ENCODE assay signal across 14 cellular contexts in genomic region chr17:64331946-64332493, GRCh38. TPM values are rescaled to one million over a fixed set of nuclear protein-coding genes. Genes with fewer than 3 reads are reported as not detected.
A peak's percentile ranks its signal among the peaks of the same experiment; 100 is the strongest.
DNase-seq lines count a peak whose midpoint lies in the region; ATAC-seq and TF ChIP-seq lines count a peak whose summit lies in the region.
"Had no signal": no experiment of that assay in that cellular context is flagged by ENCODE, and none has a peak within 500 bp of the region (broad histone marks: within the 10 kb centered on the region; RNA-seq: fewer than 3 reads in every experiment).

No MANE protein-coding gene starts in this region.

- peaks cover 19 to 83% (median 68%) of the 10 kb centered on the region in 3 donors for H3K4me1 ChIP-seq in esophagus squamous epithelium
- H3K4me1 ChIP-seq in effector memory CD4-positive, alpha-beta T cell (ENCODE audit: control insufficient read depth, insufficient read depth, low read length, poor library complexity, severe bottlenecking), result no peaks in the 10 kb centered on the region

- no peaks in the 10 kb centered on the region for H3K9me3 ChIP-seq in esophagus squamous epithelium
- no peaks in the 10 kb centered on the region for H3K9me3 ChIP-seq in effector memory CD4-positive, alpha-beta T cell (ENCODE audit: control insufficient read depth, low read length)

- H3K36me3 Mint-ChIP-seq in CD14-positive monocyte, result peaks cover 46 to 52% of the 10 kb centered on the region in 2 donors
- peaks cover 0 to 69% (median 0%) of the 10 kb centered on the region in 3 donors for H3K36me3 Mint-ChIP-seq in naive thymus-derived CD8-positive, alpha-beta T cell
- H3K36me3 Mint-ChIP-seq in activated T-helper 2 cell treated with anti-CD3 and anti-CD28 coated beads, Interferon-gamma antibody, Interleukin-2, Interleukin-4, amounts not matched to agents 10 μg/mL and 5 μg/mL and 100 μg/mL, durations not matched to agents 14 hours and 24 hours and 36 hours (ENCODE audit: low read depth), result no peaks in the 10 kb centered on the region
- H3K36me3 Mint-ChIP-seq in WTC11, result no peaks in the 10 kb centered on the region

- no peak for TF ChIP-seq POLR2A in esophagus squamous epithelium (IDR thresholded peaks at IDR 0.05)

- H3K9me3 Mint-ChIP-seq in CD14-positive monocyte (no peaks in the 10 kb centered on the region), WTC11 (no peaks in the 10 kb centered on the region)
- no peaks in the 10 kb centered on the region for H3K9me3 Mint-ChIP-seq in naive thymus-derived CD8-positive, alpha-beta T cell
- H3K9me3 Mint-ChIP-seq in activated T-helper 2 cell treated with anti-CD3 and anti-CD28 coated beads, Interferon-gamma antibody, Interleukin-2, Interleukin-4, amounts not matched to agents 10 μg/mL and 5 μg/mL and 100 μg/mL, durations not matched to agents 14 hours and 24 hours and 36 hours, result no peaks in the 10 kb centered on the region

- H3K4me3 ChIP-seq in esophagus squamous epithelium, result no peak overlapping the region
- no peak overlapping the region for H3K4me3 ChIP-seq in effector memory CD4-positive, alpha-beta T cell (ENCODE audit: insufficient read depth, low read depth, low read length, poor library complexity, severe bottlenecking)

- POLR2A ChIA-PET in naive thymus-derived CD8-positive, alpha-beta T cell (lab: Charles Lee), result interaction anchor here (0.9 kb wide), 1 partner anchor 165 kb away, joined by 3 read pairs; the partner anchor contains the start of gene POLG2
- POLR2A ChIA-PET in WTC11 (lab: Charles Lee), result no interaction called here

- H3K36me3 ChIP-seq in esophagus squamous epithelium, result no peaks in the 10 kb centered on the region
- H3K36me3 ChIP-seq in effector memory CD4-positive, alpha-beta T cell (ENCODE audit: control insufficient read depth, insufficient read depth, low read length), result no peaks in the 10 kb centered on the region

- CTCF ChIA-PET in WTC11 (lab: Charles Lee), result interaction anchor here (0.9 kb wide), 1 partner anchor 88 kb away, joined by 3 read pairs; no protein-coding TSS in a partner anchor

- H3K4me3 Mint-ChIP-seq in CD14-positive monocyte, result peak overlapping the region in 1 of 2 donors; percentile 39
- H3K4me3 Mint-ChIP-seq in naive thymus-derived CD8-positive, alpha-beta T cell, result no peak overlapping the region
- H3K4me3 Mint-ChIP-seq in activated T-helper 2 cell treated with anti-CD3 and anti-CD28 coated beads, Interferon-gamma antibody, Interleukin-2, Interleukin-4, amounts not matched to agents 10 μg/mL and 5 μg/mL and 100 μg/mL, durations not matched to agents 14 hours and 24 hours and 36 hours (ENCODE audit: low read depth), result no peak overlapping the region
- no peak overlapping the region for H3K4me3 Mint-ChIP-seq in WTC11

- no peak for TF ChIP-seq CTCF in CD14-positive monocyte (IDR thresholded peaks at IDR 0.05)
- no peak for TF ChIP-seq CTCF in esophagus squamous epithelium (IDR thresholded peaks at IDR 0.05)
- no peak for TF ChIP-seq CTCF in WTC11 (IDR thresholded peaks at IDR 0.05)

- intact Hi-C loops in CD14-positive monocyte (cut with micrococcal nuclease) (no loop called here), esophagus squamous epithelium (cut with DNase I) (no loop called here)
- intact Hi-C loops in activated T-helper 2 cell treated with anti-CD3 and anti-CD28 coated beads, Interferon-gamma antibody, Interleukin-2, Interleukin-4, amounts not matched to agents 10 μg/mL and 5 μg/mL and 100 μg/mL, durations not matched to agents 14 hours and 24 hours and 36 hours (cut with micrococcal nuclease), result no loop called here

- H3K27ac ChIP-seq in esophagus squamous epithelium, result peak overlapping the region in 3 of 4 donors; percentile 19 to 76 (median 57)
- H3K27ac ChIP-seq in effector memory CD4-positive, alpha-beta T cell (ENCODE audit: insufficient read depth, low read length, poor library complexity, severe bottlenecking), result no peak overlapping the region
- H3K27ac ChIP-seq: epithelial cell of prostate had no signal

- DNase-seq in CD14-positive monocyte (ENCODE audit: low spot score), result peak; percentile 95
- peak; percentile 58 for DNase-seq in OCI-M1 (lab: John Stamatoyannopoulos, UW)
- DNase-seq in esophagus squamous epithelium (lab: John Stamatoyannopoulos, UW), result no peak
- DNase-seq in naive thymus-derived CD8-positive, alpha-beta T cell, result no peak
- DNase-seq in effector memory CD4-positive, alpha-beta T cell, result no peak
- DNase-seq in activated T-helper 2 cell treated with anti-CD3 and anti-CD28 coated beads, Interferon-gamma antibody, Interleukin-2, Interleukin-4, amounts not matched to agents 10 μg/mL and 5 μg/mL and 100 μg/mL, durations not matched to agents 14 hours and 24 hours and 36 hours (ENCODE audit: low spot score), result no peak
- DNase-seq in WTC11 (ENCODE audit: low spot score), result no peak
- DNase-seq: NCI-H1694; stimulated activated naive CD4-positive, alpha-beta T cell; T1000 had no signal

- H3K27ac Mint-ChIP-seq in CD14-positive monocyte, result peak overlapping the region; percentile 87 to 99 (median 97)
- peak overlapping the region in 8 of 10 donors; percentile 11 to 79 (median 62) for H3K27ac Mint-ChIP-seq in naive thymus-derived CD8-positive, alpha-beta T cell
- no peak overlapping the region for H3K27ac Mint-ChIP-seq in activated T-helper 2 cell treated with anti-CD3 and anti-CD28 coated beads, Interferon-gamma antibody, Interleukin-2, Interleukin-4, amounts not matched to agents 10 μg/mL and 5 μg/mL and 100 μg/mL, durations not matched to agents 14 hours and 24 hours and 36 hours
- no peak overlapping the region for H3K27ac Mint-ChIP-seq in WTC11

- no peak for ATAC-seq in naive thymus-derived CD8-positive, alpha-beta T cell
- no peak for ATAC-seq in activated CD4-positive, CD25-positive, alpha-beta regulatory T cell treated with anti-CD3 and anti-CD28 coated beads, Interleukin-2, amount 50 U/mL, for 24 hours
- ATAC-seq in WTC11, result no peak

- peaks cover 0 to 2% (median 1%) of the 10 kb centered on the region in 3 donors for H3K27me3 Mint-ChIP-seq in CD14-positive monocyte (ENCODE audit: low read depth in 3 of 3)
- no peaks in the 10 kb centered on the region for H3K27me3 Mint-ChIP-seq in naive thymus-derived CD8-positive, alpha-beta T cell
- H3K27me3 Mint-ChIP-seq in activated T-helper 2 cell treated with anti-CD3 and anti-CD28 coated beads, Interferon-gamma antibody, Interleukin-2, Interleukin-4, amounts not matched to agents 10 μg/mL and 5 μg/mL and 100 μg/mL, durations not matched to agents 14 hours and 24 hours and 36 hours (ENCODE audit: low read depth), result peaks cover 2% of the 10 kb centered on the region
- H3K27me3 Mint-ChIP-seq in WTC11 (ENCODE audit: low read depth), result peaks cover 27% of the 10 kb centered on the region

- no peaks in the 10 kb centered on the region for H3K27me3 ChIP-seq in esophagus squamous epithelium
- H3K27me3 ChIP-seq in effector memory CD4-positive, alpha-beta T cell (replicated peaks; ENCODE audit: control insufficient read depth, insufficient read depth, low read length, poor library complexity, severe bottlenecking), result no peaks in the 10 kb centered on the region

- WGBS in esophagus squamous epithelium, 2 donors, result 55 to 61% methylated on average over 6 of the region's 6 CpGs

- H3K4me1 Mint-ChIP-seq in CD14-positive monocyte, result peaks cover 66% of the 10 kb centered on the region
- peaks cover 8 to 27% (median 16%) of the 10 kb centered on the region in 4 donors for H3K4me1 Mint-ChIP-seq in naive thymus-derived CD8-positive, alpha-beta T cell
- no peaks in the 10 kb centered on the region for H3K4me1 Mint-ChIP-seq in activated T-helper 2 cell treated with anti-CD3 and anti-CD28 coated beads, Interferon-gamma antibody, Interleukin-2, Interleukin-4, amounts not matched to agents 10 μg/mL and 5 μg/mL and 100 μg/mL, durations not matched to agents 14 hours and 24 hours and 36 hours (ENCODE audit: low read depth)
- H3K4me1 Mint-ChIP-seq in WTC11, result peaks cover 9% of the 10 kb centered on the region

TF ChIP-seq in WTC11, 78 proteins besides CTCF, POLR2A, EP300 and RAD21:
- TF ChIP-seq ETV6 (CRISPR knock-in tag; IDR thresholded peaks at IDR 0.05) (no peak), ZNF532 (CRISPR knock-in tag; IDR thresholded peaks at IDR 0.05; ENCODE audit: borderline replicate concordance) (no peak)

RNA-seq across cellular contexts. Expression of gene PECAM1, which starts 58.6 kb away (rescaled TPM):
- 100 to 1,000 TPM; 205 to 342 TPM for polyA plus RNA-seq in CD14-positive monocyte
- 10 to 100 TPM in 3 of 4 donors, 1 to 10 TPM in 1; 9.4 to 71.4 (median 34.3) TPM for total RNA-seq in esophagus squamous epithelium
- 100 to 1,000 TPM; 172 to 177 TPM for total RNA-seq in naive thymus-derived CD8-positive, alpha-beta T cell
- 100 to 1,000 TPM; 168 to 264 (median 187) TPM for polyA plus RNA-seq in naive thymus-derived CD8-positive, alpha-beta T cell
- total RNA-seq in activated T-helper 2 cell treated with anti-CD3 and anti-CD28 coated beads, Interferon-gamma antibody, Interleukin-2, Interleukin-4, amounts not matched to agents 10 μg/mL and 5 μg/mL and 100 μg/mL, durations not matched to agents 14 hours and 24 hours and 36 hours, result 9.8 and 11.1 TPM in 2 replicates
- total RNA-seq in WTC11 (2021), result 0.18 to 0.44 TPM (median 0.33 TPM) in 3 replicates
- polyA plus RNA-seq: AG04450, neural cell had no signal

Comparison
In these comparisons a context has a peak if more than half of its experiments do, and no peak if none do; other contexts are left out.
1. DNase-seq: peak in CD14-positive monocyte (single experiment) and OCI-M1 (single experiment); none in esophagus squamous epithelium (single experiment), naive thymus-derived CD8-positive, alpha-beta T cell (0 of 10), effector memory CD4-positive, alpha-beta T cell (0 of 3), activated T-helper 2 cell treated with anti-CD3 and anti-CD28 coated beads, Interferon-gamma antibody, Interleukin-2, Interleukin-4, amounts not matched to agents 10 μg/mL and 5 μg/mL and 100 μg/mL, durations not matched to agents 14 hours and 24 hours and 36 hours (single experiment) and WTC11 (single experiment).
2. H3K27ac Mint-ChIP-seq: peak in CD14-positive monocyte (7 of 7) and naive thymus-derived CD8-positive, alpha-beta T cell (8 of 10); none in activated T-helper 2 cell treated with anti-CD3 and anti-CD28 coated beads, Interferon-gamma antibody, Interleukin-2, Interleukin-4, amounts not matched to agents 10 μg/mL and 5 μg/mL and 100 μg/mL, durations not matched to agents 14 hours and 24 hours and 36 hours (single experiment) and WTC11 (single experiment).